Comparison of ENCODE assay signal across 25 cellular contexts in genomic region chr17:1976000-1976682, GRCh38. TPM values are rescaled to one million over a fixed set of nuclear protein-coding genes. Genes with fewer than 3 reads are reported as not detected.
DNase-seq lines count a peak whose midpoint lies in the region; ATAC-seq and TF ChIP-seq lines count a peak whose summit lies in the region.
"Had no signal": no experiment of that assay in that cellular context is flagged by ENCODE, and none has a peak within 500 bp of the region (broad histone marks: within the 10 kb centered on the region; RNA-seq: fewer than 3 reads in every experiment).

No MANE protein-coding gene starts in this region.

- H3K27ac ChIP-seq in H9 (ENCODE audit: insufficient read length, low read depth, low read length) (no peak overlapping the region), neural progenitor cell (no peak overlapping the region), trophoblast cell (ENCODE audit: low read depth, low read length) (no peak overlapping the region)
- H3K27ac ChIP-seq: esophagus muscularis mucosa, tibial nerve had no signal

- H3K79me2 ChIP-seq in H9 (ENCODE audit: insufficient read depth, low read length) (no peaks in the 10 kb centered on the region), neural progenitor cell (ENCODE audit: low read depth) (no peaks in the 10 kb centered on the region), trophoblast cell (ENCODE audit: control insufficient read depth, insufficient read depth, low read length, poor library complexity) (no peaks in the 10 kb centered on the region)

- peak; percentile 59 for ATAC-seq in activated CD4-positive, alpha-beta T cell treated with anti-CD3 and anti-CD28 coated beads for 36 hours
- peak; percentile 82 for ATAC-seq in activated CD8-positive, alpha-beta T cell treated with anti-CD3 and anti-CD28 coated beads, Interleukin-2, amount 10 ng/mL, durations not matched to agents 7 days and 5 days
- no peak for ATAC-seq in GM21717 (IDR thresholded peaks at IDR 0.05; ENCODE audit: unreplicated experiment)
- ATAC-seq: K562, Panc1, sciatic nerve had no signal

- peaks cover 12% of the 10 kb centered on the region for H3K27me3 Mint-ChIP-seq in activated CD4-positive, alpha-beta T cell treated with anti-CD3 and anti-CD28 coated beads for 36 hours
- H3K27me3 Mint-ChIP-seq in H9 (ENCODE audit: low read depth) (peaks cover 23% of the 10 kb centered on the region), neural progenitor cell (ENCODE audit: insufficient read depth, low read depth) (peaks cover 7% of the 10 kb centered on the region)
- peaks cover 11% of the 10 kb centered on the region for H3K27me3 Mint-ChIP-seq in activated CD8-positive, alpha-beta T cell treated with anti-CD3 and anti-CD28 coated beads, Interleukin-2, amount 10 ng/mL, durations not matched to agents 7 days and 5 days (ENCODE audit: low read depth)

- intact Hi-C loops in activated CD4-positive, alpha-beta T cell treated with anti-CD3 and anti-CD28 coated beads for 36 hours (cut with DNase I, micrococcal nuclease), result no loop called here

- H4K20me1 ChIP-seq in H9 (ENCODE audit: control insufficient read depth, insufficient read depth, insufficient read length) (no peaks in the 10 kb centered on the region), neural progenitor cell (ENCODE audit: low read depth) (peaks cover 15% of the 10 kb centered on the region)

- H3K4me3 ChIP-seq in neural progenitor cell (no peak overlapping the region), trophoblast cell (ENCODE audit: low read depth, low read length) (no peak overlapping the region)
- H3K4me3 ChIP-seq: esophagus muscularis mucosa, K562, tibial nerve had no signal

- H3K4ac ChIP-seq in H9 (ENCODE audit: low read depth, low read length) (no peak overlapping the region), trophoblast cell (ENCODE audit: low read depth, low read length) (no peak overlapping the region)

- H3K4me2 ChIP-seq in H9 (ENCODE audit: insufficient read depth, insufficient read length, low read length) (no peak overlapping the region), neural progenitor cell (no peak overlapping the region), trophoblast cell (ENCODE audit: low read length) (no peak overlapping the region)

- H3K4me1 Mint-ChIP-seq in activated CD4-positive, alpha-beta T cell treated with anti-CD3 and anti-CD28 coated beads for 36 hours, result peaks cover 20% of the 10 kb centered on the region
- H3K4me1 Mint-ChIP-seq in H9, result peaks cover 15 to 18% of the 10 kb centered on the region in 2 experiments
- H3K4me1 Mint-ChIP-seq in activated CD8-positive, alpha-beta T cell treated with anti-CD3 and anti-CD28 coated beads, Interleukin-2, amount 10 ng/mL, durations not matched to agents 7 days and 5 days (ENCODE audit: low read depth), result peaks cover 31% of the 10 kb centered on the region
- peaks cover 65% of the 10 kb centered on the region for H3K4me1 Mint-ChIP-seq in neural progenitor cell

- H4K8ac ChIP-seq in H9 (replicated peaks; ENCODE audit: insufficient read length, low read depth, low read length) (no peak overlapping the region), trophoblast cell (ENCODE audit: low read depth, low read length) (no peak overlapping the region)

- CTCF ChIA-PET in activated CD4-positive, alpha-beta T cell treated with anti-CD3 and anti-CD28 coated beads for 36 hours (lab: Charles Lee), result no interaction called here
- CTCF ChIA-PET in activated CD8-positive, alpha-beta T cell treated with anti-CD3 and anti-CD28 coated beads, Interleukin-2, amount 10 ng/mL, durations not matched to agents 7 days and 5 days (lab: Charles Lee), result no interaction called here

- WGBS in H9 (ENCODE audit: extremely low coverage, insufficient read length, low lambda C conversion rate), result no CpG with 5 or more reads among the region's 4 CpGs
- no CpG with 5 or more reads among the region's 4 CpGs for WGBS in trophoblast cell (ENCODE audit: extremely low coverage, insufficient coverage, insufficient read length)

- no peaks in the 10 kb centered on the region for H3K23me2 ChIP-seq in H9 (ENCODE audit: insufficient read length, low read depth, low read length, poor library complexity, severe bottlenecking)

- no peak overlapping the region for H3K27ac Mint-ChIP-seq in activated CD4-positive, alpha-beta T cell treated with anti-CD3 and anti-CD28 coated beads for 36 hours
- H3K27ac Mint-ChIP-seq in H9, result no peak overlapping the region
- peak overlapping the region; percentile 22 for H3K27ac Mint-ChIP-seq in activated CD8-positive, alpha-beta T cell treated with anti-CD3 and anti-CD28 coated beads, Interleukin-2, amount 10 ng/mL, durations not matched to agents 7 days and 5 days
- peak overlapping the region; percentile 1 for H3K27ac Mint-ChIP-seq in neural progenitor cell
- H3K27ac Mint-ChIP-seq: nephron had no signal

- H3K9ac ChIP-seq in H9 (ENCODE audit: extremely low read depth, insufficient read length, low read length) (no peak overlapping the region), neural progenitor cell (no peak overlapping the region), trophoblast cell (ENCODE audit: low read length) (no peak overlapping the region)

- no peaks in the 10 kb centered on the region for H3K79me1 ChIP-seq in H9 (ENCODE audit: insufficient read depth, low read depth, low read length, poor library complexity, severe bottlenecking)
- H3K79me1 ChIP-seq in trophoblast cell (ENCODE audit: low read length), result no peaks in the 10 kb centered on the region

- H3K36me3 ChIP-seq in neural progenitor cell (no peaks in the 10 kb centered on the region), trophoblast cell (ENCODE audit: control insufficient read depth in 1 of 2, insufficient read depth in 2 of 2, low read length in 2 of 2) (no peaks in the 10 kb centered on the region)
- H3K36me3 ChIP-seq: esophagus muscularis mucosa, tibial nerve had no signal

- no peak overlapping the region for H3K56ac ChIP-seq in H9 (ENCODE audit: insufficient read length, low read depth, low read length)

- peaks cover 21% of the 10 kb centered on the region for H3F3A ChIP-seq in neural progenitor cell (ENCODE audit: low read depth)

- no peaks in the 10 kb centered on the region for H3K9me3 Mint-ChIP-seq in activated CD4-positive, alpha-beta T cell treated with anti-CD3 and anti-CD28 coated beads for 36 hours (ENCODE audit: low read depth)
- H3K9me3 Mint-ChIP-seq in H9 (no peaks in the 10 kb centered on the region; a peak in 1 of 5 replicates), neural progenitor cell (no peaks in the 10 kb centered on the region)
- no peaks in the 10 kb centered on the region for H3K9me3 Mint-ChIP-seq in activated CD8-positive, alpha-beta T cell treated with anti-CD3 and anti-CD28 coated beads, Interleukin-2, amount 10 ng/mL, durations not matched to agents 7 days and 5 days (ENCODE audit: insufficient read depth)
- H3K9me3 Mint-ChIP-seq: CD4-positive, alpha-beta memory T cell had no signal

- POLR2A ChIA-PET in activated CD4-positive, alpha-beta T cell treated with anti-CD3 and anti-CD28 coated beads for 36 hours (lab: Charles Lee), result no interaction called here
- POLR2A ChIA-PET in activated CD8-positive, alpha-beta T cell treated with anti-CD3 and anti-CD28 coated beads, Interleukin-2, amount 10 ng/mL, durations not matched to agents 7 days and 5 days (lab: Charles Lee), result no interaction called here

- H2AFZ ChIP-seq in H9 (ENCODE audit: low read length) (no peak overlapping the region), neural progenitor cell (replicated peaks) (no peak overlapping the region), trophoblast cell (ENCODE audit: insufficient read depth, low read length, poor library complexity) (no peak overlapping the region)

- no peak overlapping the region for H2BK20ac ChIP-seq in H9 (ENCODE audit: low read depth, low read length, poor library complexity, severe bottlenecking)

- H2BK15ac ChIP-seq in H9 (ENCODE audit: low read depth, low read length), result no peak overlapping the region

- no peak overlapping the region for H4K91ac ChIP-seq in H9 (ENCODE audit: insufficient read length, low read depth, low read length)
- H4K91ac ChIP-seq in trophoblast cell (ENCODE audit: low read depth, low read length), result no peak overlapping the region

- no peak overlapping the region for H3K4me3 Mint-ChIP-seq in activated CD4-positive, alpha-beta T cell treated with anti-CD3 and anti-CD28 coated beads for 36 hours
- H3K4me3 Mint-ChIP-seq in H9, result no peak overlapping the region
- no peak overlapping the region for H3K4me3 Mint-ChIP-seq in activated CD8-positive, alpha-beta T cell treated with anti-CD3 and anti-CD28 coated beads, Interleukin-2, amount 10 ng/mL, durations not matched to agents 7 days and 5 days
- no peak overlapping the region for H3K4me3 Mint-ChIP-seq in neural progenitor cell

- H3K14ac ChIP-seq in H9 (ENCODE audit: insufficient read depth, low read length) (no peak overlapping the region), trophoblast cell (ENCODE audit: low read length) (no peak overlapping the region)

- H3K9me3 ChIP-seq in H9 (ENCODE audit: control insufficient read depth, low read depth, low read length) (no peaks in the 10 kb centered on the region), neural progenitor cell (ENCODE audit: low read depth) (no peaks in the 10 kb centered on the region), trophoblast cell (ENCODE audit: insufficient read depth, low read depth, low read length) (no peaks in the 10 kb centered on the region)
- H3K9me3 ChIP-seq: esophagus muscularis mucosa, tibial nerve had no signal

- peak; percentile 31 for DNase-seq in activated CD4-positive, alpha-beta T cell treated with anti-CD3 and anti-CD28 coated beads for 36 hours
- DNase-seq in activated CD4-positive, alpha-beta T cell treated with anti-CD3 and anti-CD28 coated beads for 1 hour, result no peak
- DNase-seq in H9, result no peak
- DNase-seq in activated CD8-positive, alpha-beta T cell treated with anti-CD3 and anti-CD28 coated beads, Interleukin-2, amount 10 ng/mL, durations not matched to agents 7 days and 5 days, result peak; percentile 65
- no peak for DNase-seq in neural progenitor cell (ENCODE audit: low spot score)
- DNase-seq in trophoblast cell, result no peak
- DNase-seq in SHP77 (lab: John Stamatoyannopoulos, UW), result no peak
- DNase-seq: 8988T, activated gamma-delta T cell treated with Interleukin-2 at 50 U/mL for 16 hours, aorta, cortex of kidney, DMS 273 treated with DMSO at 0.1 percent for 48 hours, foreskin melanocyte, hypothalamus, MM.1S, NCI-H1436, NCI-H510A had no signal

- no peak overlapping the region for H2BK5ac ChIP-seq in H9 (ENCODE audit: insufficient read length, low read length)
- no peak overlapping the region for H2BK5ac ChIP-seq in trophoblast cell (ENCODE audit: low read depth, low read length, poor library complexity)

- H3K18ac ChIP-seq in H9 (ENCODE audit: insufficient read length, low read depth, low read length) (peak overlapping the region; percentile 13), trophoblast cell (ENCODE audit: low read length) (no peak overlapping the region)

- H2BK120ac ChIP-seq in H9 (ENCODE audit: low read depth, low read length, poor library complexity, severe bottlenecking), result no peak overlapping the region
- no peak overlapping the region for H2BK120ac ChIP-seq in trophoblast cell (ENCODE audit: insufficient read depth, low read length, poor library complexity)

- no peak overlapping the region for H3T11ph ChIP-seq in H9 (ENCODE audit: low read length)

- H3K27me3 ChIP-seq in H9 (ENCODE audit: insufficient read depth, low read length) (no peaks in the 10 kb centered on the region; the same call in 1 of the 2 replicates), neural progenitor cell (peaks cover 28% of the 10 kb centered on the region), trophoblast cell (ENCODE audit: insufficient read depth, low read length) (peaks cover 8% of the 10 kb centered on the region)

- H2BK12ac ChIP-seq in H9 (ENCODE audit: insufficient read length, low read depth, low read length) (no peak overlapping the region), trophoblast cell (ENCODE audit: low read length) (no peak overlapping the region)

- no peak overlapping the region for H3K23ac ChIP-seq in H9 (ENCODE audit: insufficient read length, low read depth, low read length)
- H3K23ac ChIP-seq in trophoblast cell (ENCODE audit: low read length), result no peak overlapping the region

- no peak overlapping the region for H4K5ac ChIP-seq in H9 (ENCODE audit: insufficient read length, low read depth, low read length)

- no peak overlapping the region for H4K12ac ChIP-seq in trophoblast cell (ENCODE audit: low read depth, low read length)

- TF ChIP-seq CTCF in H9 (conservative IDR thresholded peaks at IDR 0.05), result no peak
- TF ChIP-seq CTCF in neural progenitor cell (IDR thresholded peaks at IDR 0.05), result no peak

- no peak overlapping the region for H2AK5ac ChIP-seq in H9 (ENCODE audit: insufficient read length, low read length)
- H2AK5ac ChIP-seq in trophoblast cell (ENCODE audit: low read length), result no peak overlapping the region

- H3K36me3 Mint-ChIP-seq in activated CD4-positive, alpha-beta T cell treated with anti-CD3 and anti-CD28 coated beads for 36 hours (ENCODE audit: low read depth), result no peaks in the 10 kb centered on the region
- H3K36me3 Mint-ChIP-seq in H9 (ENCODE audit: insufficient read depth in 1 of 3, low read depth in 3 of 3) (no peaks in the 10 kb centered on the region), neural progenitor cell (no peaks in the 10 kb centered on the region)
- no peaks in the 10 kb centered on the region for H3K36me3 Mint-ChIP-seq in activated CD8-positive, alpha-beta T cell treated with anti-CD3 and anti-CD28 coated beads, Interleukin-2, amount 10 ng/mL, durations not matched to agents 7 days and 5 days (ENCODE audit: low read depth)
- H3K36me3 Mint-ChIP-seq: CD4-positive, alpha-beta memory T cell had no signal

- H3K4me1 ChIP-seq in H9 (ENCODE audit: insufficient read depth, low read length), result no peaks in the 10 kb centered on the region
- H3K4me1 ChIP-seq in neural progenitor cell, result peaks cover 13% of the 10 kb centered on the region
- H3K4me1 ChIP-seq in trophoblast cell (ENCODE audit: control insufficient read depth in 1 of 2, insufficient read depth in 2 of 2, low read length in 2 of 2), result no peaks in the 10 kb centered on the region

RNA-seq across cellular contexts. Expression of gene RTN4RL1, which starts 49.0 kb away (rescaled TPM):
- total RNA-seq in activated CD4-positive, alpha-beta T cell treated with anti-CD3 and anti-CD28 coated beads for 36 hours, result under 1 TPM; 0.11 to 0.18 TPM
- 0.18 and 0.22 TPM in 2 replicates for total RNA-seq in H9 (2021)
- total RNA-seq in activated CD8-positive, alpha-beta T cell treated with anti-CD3 and anti-CD28 coated beads, Interleukin-2, amount 10 ng/mL, durations not matched to agents 7 days and 5 days, result under 1 TPM; 0.10 to 0.18 TPM
- total RNA-seq in neural progenitor cell (ENCODE audit: low replicate concordance), result 3.4 and 7.2 TPM in 2 replicates
- polyA plus RNA-seq in trophoblast cell (2013), result 0.55 and 0.57 TPM in 2 replicates

RNA-seq across cellular contexts. Expression of gene DPH1, which starts 53.8 kb away (rescaled TPM):
- 10 to 100 TPM; 29.1 to 37.0 TPM for total RNA-seq in activated CD4-positive, alpha-beta T cell treated with anti-CD3 and anti-CD28 coated beads for 36 hours
- total RNA-seq in H9 (2021) (27.5 and 31.3 TPM in 2 replicates), neural progenitor cell (ENCODE audit: low replicate concordance) (21.1 and 28.0 TPM in 2 replicates)
- 10 to 100 TPM; 24.6 to 24.7 TPM for total RNA-seq in activated CD8-positive, alpha-beta T cell treated with anti-CD3 and anti-CD28 coated beads, Interleukin-2, amount 10 ng/mL, durations not matched to agents 7 days and 5 days
- polyA plus RNA-seq in trophoblast cell (2013), result 15.0 and 15.8 TPM in 2 replicates

Comparison
In these comparisons a context has a peak if more than half of its experiments do, and no peak if none do; other contexts are left out.
1. DNase-seq: peak in activated CD4-positive, alpha-beta T cell treated with anti-CD3 and anti-CD28 coated beads for 36 hours (single experiment) and activated CD8-positive, alpha-beta T cell treated with anti-CD3 and anti-CD28 coated beads, Interleukin-2, amount 10 ng/mL, durations not matched to agents 7 days and 5 days (single experiment); none in activated CD4-positive, alpha-beta T cell treated with anti-CD3 and anti-CD28 coated beads for 1 hour (single experiment), H9 (single experiment), neural progenitor cell (single experiment), trophoblast cell (0 of 2) and SHP77 (0 of 2).
2. H3K27ac Mint-ChIP-seq: peak in activated CD8-positive, alpha-beta T cell treated with anti-CD3 and anti-CD28 coated beads, Interleukin-2, amount 10 ng/mL, durations not matched to agents 7 days and 5 days (single experiment) and neural progenitor cell (single experiment); none in activated CD4-positive, alpha-beta T cell treated with anti-CD3 and anti-CD28 coated beads for 36 hours (single experiment) and H9 (0 of 3).